1 cellular context compared by ENCODE assay signal in the genomic region with DNA sequence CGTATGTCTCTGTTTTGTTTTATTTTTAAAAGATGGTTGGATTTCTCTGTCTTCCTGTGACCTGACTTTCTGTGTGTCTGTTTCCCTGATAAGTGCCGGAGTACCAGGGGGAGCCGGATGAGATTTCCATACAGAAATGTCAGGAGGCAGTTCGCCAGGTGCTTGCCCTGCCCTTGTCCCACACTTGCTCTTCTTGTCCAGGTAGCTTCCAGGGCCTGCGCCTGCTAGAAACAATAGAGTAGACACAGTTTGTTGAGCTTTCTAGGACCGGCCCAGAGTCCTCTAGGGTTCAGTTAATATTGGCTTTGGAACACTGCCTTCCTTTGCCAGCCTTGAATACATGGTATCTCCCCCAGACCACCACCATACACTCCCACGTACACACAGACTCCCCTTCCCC.
TF ChIP-seq lines count a peak whose summit lies in the region.

No MANE protein-coding gene starts in this region.

TF ChIP-seq in WTC11, 78 proteins besides CTCF, POLR2A, EP300 and RAD21 (continued from another document):
- TF ChIP-seq NFATC4 (CRISPR knock-in tag; IDR thresholded peaks at IDR 0.05) (no peak), NR3C1 (CRISPR knock-in tag; conservative IDR thresholded peaks at IDR 0.05; ENCODE audit: low read depth) (no peak), CREB1 (CRISPR knock-in tag; IDR thresholded peaks at IDR 0.05) (no peak), MXD4 (CRISPR knock-in tag; IDR thresholded peaks at IDR 0.05; ENCODE audit: borderline replicate concordance) (no peak), HMGA2 (CRISPR knock-in tag; IDR thresholded peaks at IDR 0.05) (no peak)
- TF ChIP-seq, protein P1, sequence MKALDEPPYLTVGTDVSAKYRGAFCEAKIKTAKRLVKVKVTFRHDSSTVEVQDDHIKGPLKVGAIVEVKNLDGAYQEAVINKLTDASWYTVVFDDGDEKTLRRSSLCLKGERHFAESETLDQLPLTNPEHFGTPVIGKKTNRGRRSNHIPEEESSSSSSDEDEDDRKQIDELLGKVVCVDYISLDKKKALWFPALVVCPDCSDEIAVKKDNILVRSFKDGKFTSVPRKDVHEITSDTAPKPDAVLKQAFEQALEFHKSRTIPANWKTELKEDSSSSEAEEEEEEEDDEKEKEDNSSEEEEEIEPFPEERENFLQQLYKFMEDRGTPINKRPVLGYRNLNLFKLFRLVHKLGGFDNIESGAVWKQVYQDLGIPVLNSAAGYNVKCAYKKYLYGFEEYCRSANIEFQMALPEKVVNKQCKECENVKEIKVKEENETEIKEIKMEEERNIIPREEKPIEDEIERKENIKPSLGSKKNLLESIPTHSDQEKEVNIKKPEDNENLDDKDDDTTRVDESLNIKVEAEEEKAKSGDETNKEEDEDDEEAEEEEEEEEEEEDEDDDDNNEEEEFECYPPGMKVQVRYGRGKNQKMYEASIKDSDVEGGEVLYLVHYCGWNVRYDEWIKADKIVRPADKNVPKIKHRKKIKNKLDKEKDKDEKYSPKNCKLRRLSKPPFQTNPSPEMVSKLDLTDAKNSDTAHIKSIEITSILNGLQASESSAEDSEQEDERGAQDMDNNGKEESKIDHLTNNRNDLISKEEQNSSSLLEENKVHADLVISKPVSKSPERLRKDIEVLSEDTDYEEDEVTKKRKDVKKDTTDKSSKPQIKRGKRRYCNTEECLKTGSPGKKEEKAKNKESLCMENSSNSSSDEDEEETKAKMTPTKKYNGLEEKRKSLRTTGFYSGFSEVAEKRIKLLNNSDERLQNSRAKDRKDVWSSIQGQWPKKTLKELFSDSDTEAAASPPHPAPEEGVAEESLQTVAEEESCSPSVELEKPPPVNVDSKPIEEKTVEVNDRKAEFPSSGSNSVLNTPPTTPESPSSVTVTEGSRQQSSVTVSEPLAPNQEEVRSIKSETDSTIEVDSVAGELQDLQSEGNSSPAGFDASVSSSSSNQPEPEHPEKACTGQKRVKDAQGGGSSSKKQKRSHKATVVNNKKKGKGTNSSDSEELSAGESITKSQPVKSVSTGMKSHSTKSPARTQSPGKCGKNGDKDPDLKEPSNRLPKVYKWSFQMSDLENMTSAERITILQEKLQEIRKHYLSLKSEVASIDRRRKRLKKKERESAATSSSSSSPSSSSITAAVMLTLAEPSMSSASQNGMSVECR (CRISPR knock-in tag; IDR thresholded peaks at IDR 0.05; ENCODE audit: borderline replicate concordance): no peak
- TF ChIP-seq, protein P2, sequence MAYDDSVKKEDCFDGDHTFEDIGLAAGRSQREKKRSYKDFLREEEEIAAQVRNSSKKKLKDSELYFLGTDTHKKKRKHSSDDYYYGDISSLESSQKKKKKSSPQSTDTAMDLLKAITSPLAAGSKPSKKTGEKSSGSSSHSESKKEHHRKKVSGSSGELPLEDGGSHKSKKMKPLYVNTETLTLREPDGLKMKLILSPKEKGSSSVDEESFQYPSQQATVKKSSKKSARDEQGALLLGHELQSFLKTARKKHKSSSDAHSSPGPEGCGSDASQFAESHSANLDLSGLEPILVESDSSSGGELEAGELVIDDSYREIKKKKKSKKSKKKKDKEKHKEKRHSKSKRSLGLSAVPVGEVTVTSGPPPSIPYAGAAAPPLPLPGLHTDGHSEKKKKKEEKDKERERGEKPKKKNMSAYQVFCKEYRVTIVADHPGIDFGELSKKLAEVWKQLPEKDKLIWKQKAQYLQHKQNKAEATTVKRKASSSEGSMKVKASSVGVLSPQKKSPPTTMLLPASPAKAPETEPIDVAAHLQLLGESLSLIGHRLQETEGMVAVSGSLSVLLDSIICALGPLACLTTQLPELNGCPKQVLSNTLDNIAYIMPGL (CRISPR knock-in tag; IDR thresholded peaks at IDR 0.05): no peak
- TF ChIP-seq, protein P3, sequence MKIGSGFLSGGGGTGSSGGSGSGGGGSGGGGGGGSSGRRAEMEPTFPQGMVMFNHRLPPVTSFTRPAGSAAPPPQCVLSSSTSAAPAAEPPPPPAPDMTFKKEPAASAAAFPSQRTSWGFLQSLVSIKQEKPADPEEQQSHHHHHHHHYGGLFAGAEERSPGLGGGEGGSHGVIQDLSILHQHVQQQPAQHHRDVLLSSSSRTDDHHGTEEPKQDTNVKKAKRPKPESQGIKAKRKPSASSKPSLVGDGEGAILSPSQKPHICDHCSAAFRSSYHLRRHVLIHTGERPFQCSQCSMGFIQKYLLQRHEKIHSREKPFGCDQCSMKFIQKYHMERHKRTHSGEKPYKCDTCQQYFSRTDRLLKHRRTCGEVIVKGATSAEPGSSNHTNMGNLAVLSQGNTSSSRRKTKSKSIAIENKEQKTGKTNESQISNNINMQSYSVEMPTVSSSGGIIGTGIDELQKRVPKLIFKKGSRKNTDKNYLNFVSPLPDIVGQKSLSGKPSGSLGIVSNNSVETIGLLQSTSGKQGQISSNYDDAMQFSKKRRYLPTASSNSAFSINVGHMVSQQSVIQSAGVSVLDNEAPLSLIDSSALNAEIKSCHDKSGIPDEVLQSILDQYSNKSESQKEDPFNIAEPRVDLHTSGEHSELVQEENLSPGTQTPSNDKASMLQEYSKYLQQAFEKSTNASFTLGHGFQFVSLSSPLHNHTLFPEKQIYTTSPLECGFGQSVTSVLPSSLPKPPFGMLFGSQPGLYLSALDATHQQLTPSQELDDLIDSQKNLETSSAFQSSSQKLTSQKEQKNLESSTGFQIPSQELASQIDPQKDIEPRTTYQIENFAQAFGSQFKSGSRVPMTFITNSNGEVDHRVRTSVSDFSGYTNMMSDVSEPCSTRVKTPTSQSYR (CRISPR knock-in tag; IDR thresholded peaks at IDR 0.05): no peak
